Comparison of ENCODE assay signal across 8 cellular contexts in genomic region chr3:32934150-32934742, GRCh38. TPM values are rescaled to one million over a fixed set of nuclear protein-coding genes. Genes with fewer than 3 reads are reported as not detected.
DNase-seq lines count a peak whose midpoint lies in the region; ATAC-seq and TF ChIP-seq lines count a peak whose summit lies in the region.

No MANE protein-coding gene starts in this region.

- no peak for TF ChIP-seq POLR2A in right lobe of liver (IDR thresholded peaks at IDR 0.05)

- DNase-seq in CD1c-positive myeloid dendritic cell (ENCODE audit: extremely low spot score) (peak; percentile 35), HCEC 1CT (peak; percentile 7), ascending aorta (ENCODE audit: low spot score in 2 of 2) (peak in 1 of 2 donors; percentile 51), right lobe of liver (no peak), NCI-H2171 treated with DMSO at 0.1 percent for 48 hours (lab: John Stamatoyannopoulos, UW) (no peak), OCI-M2 (lab: John Stamatoyannopoulos, UW; ENCODE audit: unreplicated experiment) (no peak)
- no peak for DNase-seq in CD4-positive, alpha-beta memory T cell

- H3K4me1 Mint-ChIP-seq in CD4-positive, alpha-beta memory T cell = no peaks in the 10 kb centered on the region

- H3K27me3 ChIP-seq in ascending aorta = no peaks in the 10 kb centered on the region
- H3K27me3 ChIP-seq in right lobe of liver = no peaks in the 10 kb centered on the region
- H3K27me3 ChIP-seq in CD4-positive, alpha-beta memory T cell (ENCODE audit: insufficient read depth, low read length) = no peaks in the 10 kb centered on the region

- H3K9me3 ChIP-seq in ascending aorta = no peaks in the 10 kb centered on the region
- H3K9me3 ChIP-seq in right lobe of liver = no peaks in the 10 kb centered on the region
- no peaks in the 10 kb centered on the region for H3K9me3 ChIP-seq in CD4-positive, alpha-beta memory T cell (ENCODE audit: control insufficient read depth in 1 of 2, low read length in 2 of 2)

- peaks cover 0 to 14% of the 10 kb centered on the region in 2 donors for H3K27me3 Mint-ChIP-seq in CD4-positive, alpha-beta memory T cell

- no peaks in the 10 kb centered on the region for H3K36me3 Mint-ChIP-seq in CD4-positive, alpha-beta memory T cell

- H3K4me3 Mint-ChIP-seq in CD4-positive, alpha-beta memory T cell = no peak overlapping the region

- H3K4me3 ChIP-seq in ascending aorta (no peak overlapping the region), right lobe of liver (no peak overlapping the region)
- H3K4me3 ChIP-seq in CD4-positive, alpha-beta memory T cell (ENCODE audit: low read length in 2 of 2) = no peak overlapping the region

- POLR2A ChIA-PET in CD4-positive, alpha-beta memory T cell (lab: Charles Lee; ENCODE audit: partially characterized antibody) = no interaction called here

- ATAC-seq in right lobe of liver (peak in 1 of 4 donors; percentile 39), GM18861 (IDR thresholded peaks at IDR 0.05; ENCODE audit: unreplicated experiment) (no peak)

- H3K4me1 ChIP-seq in ascending aorta (no peaks in the 10 kb centered on the region), right lobe of liver (no peaks in the 10 kb centered on the region)
- H3K4me1 ChIP-seq in CD4-positive, alpha-beta memory T cell (ENCODE audit: insufficient read depth, low read length) = no peaks in the 10 kb centered on the region

- TF ChIP-seq CTCF in ascending aorta (IDR thresholded peaks at IDR 0.05) (peak in 2 of 3 experiments; percentile 30 to 52), right lobe of liver (IDR thresholded peaks at IDR 0.05) (peak; percentile 48 to 74 (median 71))

- peaks cover 0 to 9% (median 0%) of the 10 kb centered on the region in 8 donors for H3K9me3 Mint-ChIP-seq in CD4-positive, alpha-beta memory T cell

- CTCF ChIA-PET in CD4-positive, alpha-beta memory T cell (lab: Charles Lee; ENCODE audit: partially characterized antibody) = interaction anchor here (0.8 to 2.3 kb wide), 19 partner anchors 8 to 773 kb away, joined by 3 to 11 read pairs (median 4); no protein-coding TSS in a partner anchor

- 73% methylated on average over 5 of the region's 5 CpGs for WGBS in right lobe of liver (ENCODE audit: insufficient coverage, low coverage, low lambda C conversion rate, missing lambda C conversion rate)

- H3K36me3 ChIP-seq in ascending aorta (no peaks in the 10 kb centered on the region), right lobe of liver (no peaks in the 10 kb centered on the region)
- no peaks in the 10 kb centered on the region for H3K36me3 ChIP-seq in CD4-positive, alpha-beta memory T cell (ENCODE audit: insufficient read depth, low read length)

- intact Hi-C loops in ascending aorta (cut with DNase I) = no loop called here
- intact Hi-C loops in right lobe of liver (cut with DNase I) = loop anchor here in 1 of 2 donors (10.0 kb wide), 1 partner anchor 199 kb away; no protein-coding TSS in a partner anchor
- intact Hi-C loops in CD4-positive, alpha-beta memory T cell (cut with micrococcal nuclease) = loop anchor here (1.0 kb wide), 1 partner anchor 153 kb away; no protein-coding TSS in a partner anchor

- no peak overlapping the region for H3K27ac Mint-ChIP-seq in CD4-positive, alpha-beta memory T cell

- H3K27ac ChIP-seq in ascending aorta (no peak overlapping the region), right lobe of liver (no peak overlapping the region)
- H3K27ac ChIP-seq in CD4-positive, alpha-beta memory T cell (ENCODE audit: low read depth, low read length) = no peak overlapping the region

RNA-seq across cellular contexts. Expression of gene CCR4, which starts 17.2 kb away (rescaled TPM):
- total RNA-seq in ascending aorta (3.1 TPM), right lobe of liver (under 1 TPM; 0.06 to 0.23 (median 0.11) TPM)
- total RNA-seq in CD4-positive, alpha-beta memory T cell = 100 to 1,000 TPM in 1 of 2 experiments, 10 to 100 TPM in 1; 99.6 to 101 TPM
- 10 to 100 TPM in 1 of 2 donors, 1 to 10 TPM in 1; 9.9 to 34.7 TPM for polyA plus RNA-seq in CD4-positive, alpha-beta memory T cell

Comparison
In these comparisons a context has a peak if more than half of its experiments do, and no peak if none do; other contexts are left out.
1. DNase-seq: peak in CD1c-positive myeloid dendritic cell (single experiment) and HCEC 1CT (single experiment); none in right lobe of liver (0 of 3), CD4-positive, alpha-beta memory T cell (0 of 5), NCI-H2171 treated with DMSO at 0.1 percent for 48 hours (single experiment) and OCI-M2 (single experiment).
2. RNA of gene CCR4, which starts 17.2 kb away (total RNA-seq): 99.6 to 101 TPM in CD4-positive, alpha-beta memory T cell; 3.1 TPM in ascending aorta (single experiment) and 0.06 to 0.23 TPM in right lobe of liver; every median in the first group is over 10 times any median in the second.